In the genomic region with DNA sequence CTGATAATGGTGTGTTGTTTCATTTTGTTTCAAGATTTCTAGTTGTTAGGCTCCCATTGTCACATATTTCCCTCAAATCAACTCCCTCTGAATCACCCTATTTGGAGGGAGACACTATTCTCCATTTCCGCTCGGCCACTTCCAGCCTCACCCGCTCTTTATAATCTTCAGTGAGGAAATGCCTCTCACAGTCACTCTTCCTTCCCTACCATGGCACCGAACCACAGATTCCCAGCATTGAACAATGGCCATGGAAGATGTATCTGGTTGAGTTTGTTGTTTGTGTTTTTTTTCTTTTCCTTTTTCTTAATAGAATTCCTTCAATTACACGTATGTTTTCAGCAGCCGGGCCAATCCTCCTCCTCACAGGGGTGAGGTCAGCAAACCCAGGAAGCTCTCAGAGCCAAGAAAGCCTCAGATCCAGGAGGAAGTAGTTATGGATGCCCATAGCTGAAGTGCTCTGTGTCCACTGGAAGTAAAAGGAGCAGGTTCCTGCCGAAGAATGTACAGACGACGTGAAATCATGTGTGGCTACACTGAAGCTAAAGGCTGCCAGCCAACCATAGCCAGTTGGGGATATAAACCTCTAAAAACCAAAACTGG, we compare ENCODE assay signal across 18 cellular contexts.
DNase-seq lines count a peak whose midpoint lies in the region; ATAC-seq and TF ChIP-seq lines count a peak whose summit lies in the region.
"Had no signal": no experiment of that assay in that cellular context is flagged by ENCODE, and none has a peak within 500 bp of the region (broad histone marks: within the 10 kb centered on the region; RNA-seq: fewer than 3 reads in every experiment).

No MANE protein-coding gene starts in this region.

- H3K36me3 ChIP-seq in prostate gland (no peaks in the 10 kb centered on the region), transverse colon (no peaks in the 10 kb centered on the region), brain microvascular endothelial cell (replicated peaks) (no peaks in the 10 kb centered on the region)
- H3K36me3 ChIP-seq: ovary had no signal

- no peaks in the 10 kb centered on the region for H3K4me1 ChIP-seq in prostate gland (replicated peaks)
- H3K4me1 ChIP-seq in transverse colon = peaks cover 10 to 28% (median 13%) of the 10 kb centered on the region in 4 donors

- H3K27me3 ChIP-seq in prostate gland (replicated peaks; ENCODE audit: insufficient read depth) (no peaks in the 10 kb centered on the region), transverse colon (no peaks in the 10 kb centered on the region), brain microvascular endothelial cell (replicated peaks) (no peaks in the 10 kb centered on the region)
- H3K27me3 ChIP-seq: hepatocyte, ovary had no signal

- H3K27me3 Mint-ChIP-seq in activated CD8-positive, alpha-beta T cell treated with anti-CD3 and anti-CD28 coated beads, Interleukin-2, amount 10 ng/mL, durations not matched to agents 7 days and 5 days (ENCODE audit: low read depth) = no peaks in the 10 kb centered on the region
- no peaks in the 10 kb centered on the region for H3K27me3 Mint-ChIP-seq in activated CD8-positive, alpha-beta T cell treated with anti-CD3 and anti-CD28 coated beads for 36 hours
- H3K27me3 Mint-ChIP-seq in stimulated activated naive CD8-positive, alpha-beta T cell treated with anti-CD3 and anti-CD28 coated beads, Interleukin-15, amount 100 ng/mL, for 72 hours = no peaks in the 10 kb centered on the region
- H3K27me3 Mint-ChIP-seq: activated CD4-positive, alpha-beta T cell treated with anti-CD3 and anti-CD28 coated beads, Interleukin-2, amount 10 ng/mL, durations not matched to agents 7 days and 5 days; CD8-positive, alpha-beta memory T cell; memory B cell had no signal

- 75% methylated on average over 9 of the region's 9 CpGs for WGBS in prostate gland
- WGBS in transverse colon (ENCODE audit: low coverage in 1 of 2), 2 donors = 90% methylated on average over 6 to 8 of the region's 9 CpGs

- TF ChIP-seq CTCF in activated CD8-positive, alpha-beta T cell treated with anti-CD3 and anti-CD28 coated beads for 36 hours (IDR thresholded peaks at IDR 0.05) = no peak
- no peak for TF ChIP-seq CTCF in prostate gland (IDR thresholded peaks at IDR 0.05)
- TF ChIP-seq CTCF in transverse colon (IDR thresholded peaks at IDR 0.05) = no peak
- TF ChIP-seq CTCF in brain microvascular endothelial cell (IDR thresholded peaks at IDR 0.05; ENCODE audit: low read depth, low read length, missing control alignments) = no peak

- no peak for TF ChIP-seq EP300 in transverse colon (IDR thresholded peaks at IDR 0.05; ENCODE audit: low read depth)

- no peak overlapping the region for H3K4me3 Mint-ChIP-seq in activated CD8-positive, alpha-beta T cell treated with anti-CD3 and anti-CD28 coated beads, Interleukin-2, amount 10 ng/mL, durations not matched to agents 7 days and 5 days
- no peak overlapping the region for H3K4me3 Mint-ChIP-seq in activated CD8-positive, alpha-beta T cell treated with anti-CD3 and anti-CD28 coated beads for 36 hours
- no peak overlapping the region for H3K4me3 Mint-ChIP-seq in stimulated activated naive CD8-positive, alpha-beta T cell treated with anti-CD3 and anti-CD28 coated beads, Interleukin-15, amount 100 ng/mL, for 72 hours
- H3K4me3 Mint-ChIP-seq: activated CD4-positive, alpha-beta T cell treated with anti-CD3 and anti-CD28 coated beads, Interleukin-2, amount 10 ng/mL, durations not matched to agents 7 days and 5 days; activated T-cell treated with anti-CD3 and anti-CD28 coated beads, Interleukin-2, amount 50 U/mL, for 72 hours; memory B cell had no signal

- intact Hi-C loops in activated CD8-positive, alpha-beta T cell treated with anti-CD3 and anti-CD28 coated beads for 36 hours (cut with micrococcal nuclease) = no loop called here
- intact Hi-C loops in left ventricle myocardium superior (cut with micrococcal nuclease) = no loop called here
- intact Hi-C loops in prostate gland (cut with DNase I) = loop anchor here (5.0 to 10.0 kb wide), 3 partner anchors 43 to 130 kb away; no protein-coding TSS in a partner anchor
- intact Hi-C loops in transverse colon (cut with DNase I; ENCODE audit: low total_unique reads) = no loop called here

- no peak overlapping the region for H3K4me3 ChIP-seq in prostate gland
- H3K4me3 ChIP-seq in transverse colon = no peak overlapping the region
- no peak overlapping the region for H3K4me3 ChIP-seq in brain microvascular endothelial cell (ENCODE audit: low read depth, low read length)
- H3K4me3 ChIP-seq: hepatocyte, ovary had no signal

- DNase-seq in activated CD8-positive, alpha-beta T cell treated with anti-CD3 and anti-CD28 coated beads, Interleukin-2, amount 10 ng/mL, durations not matched to agents 7 days and 5 days = peak; percentile 13
- DNase-seq in activated CD8-positive, alpha-beta T cell treated with anti-CD3 and anti-CD28 coated beads for 36 hours = no peak
- DNase-seq in left ventricle myocardium superior (no peak), prostate gland (ENCODE audit: low spot score) (no peak), transverse colon (no peak), brain microvascular endothelial cell (no peak)
- no peak for DNase-seq in stimulated activated naive CD8-positive, alpha-beta T cell treated with anti-CD3 and anti-CD28 coated beads, Interleukin-15, amount 100 ng/mL, for 72 hours
- DNase-seq: 8988T; activated CD4-positive, alpha-beta T cell treated with anti-CD3 and anti-CD28 coated beads, Interleukin-2, amount 10 ng/mL, durations not matched to agents 7 days and 5 days; activated T-cell treated with anti-CD3 and anti-CD28 coated beads, Interleukin-2, amount 50 U/mL, for 72 hours; CD8-positive, alpha-beta memory T cell; NCI-H2029 treated with DMSO at 0.1 percent for 48 hours; ovary; SHP77; T1000 had no signal

- no peaks in the 10 kb centered on the region for H3K9me3 ChIP-seq in prostate gland
- no peaks in the 10 kb centered on the region for H3K9me3 ChIP-seq in transverse colon
- H3K9me3 ChIP-seq: ovary had no signal

- TF ChIP-seq POLR2A in prostate gland (IDR thresholded peaks at IDR 0.05) = no peak
- TF ChIP-seq POLR2A in transverse colon (IDR thresholded peaks at IDR 0.05) = no peak

- H3K9me3 Mint-ChIP-seq in activated CD8-positive, alpha-beta T cell treated with anti-CD3 and anti-CD28 coated beads, Interleukin-2, amount 10 ng/mL, durations not matched to agents 7 days and 5 days (ENCODE audit: insufficient read depth) = no peaks in the 10 kb centered on the region
- no peaks in the 10 kb centered on the region for H3K9me3 Mint-ChIP-seq in activated CD8-positive, alpha-beta T cell treated with anti-CD3 and anti-CD28 coated beads for 36 hours
- H3K9me3 Mint-ChIP-seq in stimulated activated naive CD8-positive, alpha-beta T cell treated with anti-CD3 and anti-CD28 coated beads, Interleukin-15, amount 100 ng/mL, for 72 hours = peaks cover 0 to 6% of the 10 kb centered on the region in 2 donors
- H3K9me3 Mint-ChIP-seq: activated CD4-positive, alpha-beta T cell treated with anti-CD3 and anti-CD28 coated beads, Interleukin-2, amount 10 ng/mL, durations not matched to agents 7 days and 5 days; CD8-positive, alpha-beta memory T cell; memory B cell had no signal

- in situ Hi-C loops in transverse colon (cut with MboI; ENCODE audit: low pct_ligation_motif_present in 1 of 4, low pct_unique_long_range_greater_than_20kb in 1 of 4, low sequenced_read_pairs in 3 of 4) = no loop called here
- in situ Hi-C loops in brain microvascular endothelial cell (cut with HindIII; ENCODE audit: low pct_ligation_motif_present, low sequenced_read_pairs) = no loop called here

- POLR2A ChIA-PET in activated CD8-positive, alpha-beta T cell treated with anti-CD3 and anti-CD28 coated beads, Interleukin-2, amount 10 ng/mL, durations not matched to agents 7 days and 5 days (lab: Charles Lee) = interaction anchor here (0.7 kb wide), 1 partner anchor 238 kb away, joined by 3 read pairs; no protein-coding TSS in a partner anchor
- POLR2A ChIA-PET in activated CD8-positive, alpha-beta T cell treated with anti-CD3 and anti-CD28 coated beads for 36 hours (lab: Charles Lee) = interaction anchor here (0.6 to 1.3 kb wide), 4 partner anchors 11 to 471 kb away, joined by 3 read pairs; no protein-coding TSS in a partner anchor

- H3K27ac ChIP-seq in prostate gland (peak overlapping the region; percentile 42 to 50), transverse colon (peak overlapping the region in 3 of 4 donors; percentile 54 to 78 (median 60)), brain microvascular endothelial cell (no peak overlapping the region)
- H3K27ac ChIP-seq: hepatocyte, ovary had no signal

- peaks cover 30% of the 10 kb centered on the region for H3K4me1 Mint-ChIP-seq in activated CD8-positive, alpha-beta T cell treated with anti-CD3 and anti-CD28 coated beads, Interleukin-2, amount 10 ng/mL, durations not matched to agents 7 days and 5 days (ENCODE audit: low read depth)
- H3K4me1 Mint-ChIP-seq in activated CD8-positive, alpha-beta T cell treated with anti-CD3 and anti-CD28 coated beads for 36 hours (ENCODE audit: low read depth) = peaks cover 35% of the 10 kb centered on the region
- peaks cover 46% of the 10 kb centered on the region for H3K4me1 Mint-ChIP-seq in stimulated activated naive CD8-positive, alpha-beta T cell treated with anti-CD3 and anti-CD28 coated beads, Interleukin-15, amount 100 ng/mL, for 72 hours

- H3K36me3 Mint-ChIP-seq in activated CD8-positive, alpha-beta T cell treated with anti-CD3 and anti-CD28 coated beads, Interleukin-2, amount 10 ng/mL, durations not matched to agents 7 days and 5 days (ENCODE audit: low read depth) = no peaks in the 10 kb centered on the region
- H3K36me3 Mint-ChIP-seq in activated CD8-positive, alpha-beta T cell treated with anti-CD3 and anti-CD28 coated beads for 36 hours (ENCODE audit: low read depth) = no peaks in the 10 kb centered on the region
- H3K36me3 Mint-ChIP-seq: CD8-positive, alpha-beta memory T cell; memory B cell had no signal

- ATAC-seq in activated CD8-positive, alpha-beta T cell treated with anti-CD3 and anti-CD28 coated beads, Interleukin-2, amount 10 ng/mL, durations not matched to agents 7 days and 5 days = no peak
- no peak for ATAC-seq in activated CD8-positive, alpha-beta T cell treated with anti-CD3 and anti-CD28 coated beads for 36 hours
- ATAC-seq in left ventricle myocardium superior (peak; percentile 19), GM18873 (IDR thresholded peaks at IDR 0.05; ENCODE audit: low FRiP score, unreplicated experiment) (no peak)
- ATAC-seq in stimulated activated naive CD8-positive, alpha-beta T cell treated with anti-CD3 and anti-CD28 coated beads, Interleukin-15, amount 100 ng/mL, for 72 hours = no peak
- ATAC-seq: activated T-cell treated with anti-CD3 and anti-CD28 coated beads, Interleukin-2, amount 50 U/mL, for 72 hours had no signal

- no peak overlapping the region for H3K27ac Mint-ChIP-seq in activated CD8-positive, alpha-beta T cell treated with anti-CD3 and anti-CD28 coated beads, Interleukin-2, amount 10 ng/mL, durations not matched to agents 7 days and 5 days
- no peak overlapping the region for H3K27ac Mint-ChIP-seq in activated CD8-positive, alpha-beta T cell treated with anti-CD3 and anti-CD28 coated beads for 36 hours
- no peak overlapping the region for H3K27ac Mint-ChIP-seq in stimulated activated naive CD8-positive, alpha-beta T cell treated with anti-CD3 and anti-CD28 coated beads, Interleukin-15, amount 100 ng/mL, for 72 hours
- H3K27ac Mint-ChIP-seq: activated CD4-positive, alpha-beta T cell treated with anti-CD3 and anti-CD28 coated beads, Interleukin-2, amount 10 ng/mL, durations not matched to agents 7 days and 5 days; activated T-cell treated with anti-CD3 and anti-CD28 coated beads, Interleukin-2, amount 50 U/mL, for 72 hours; memory B cell had no signal

- CTCF ChIA-PET in activated CD8-positive, alpha-beta T cell treated with anti-CD3 and anti-CD28 coated beads, Interleukin-2, amount 10 ng/mL, durations not matched to agents 7 days and 5 days (lab: Charles Lee) = interaction anchor here (1.3 kb wide), 1 partner anchor 125 kb away, joined by 3 read pairs; no protein-coding TSS in a partner anchor
- CTCF ChIA-PET in activated CD8-positive, alpha-beta T cell treated with anti-CD3 and anti-CD28 coated beads for 36 hours (lab: Charles Lee) = interaction anchor here (1.1 to 7.1 kb wide), 3 partner anchors 11 to 252 kb away, joined by 3 to 41 read pairs (median 5); no protein-coding TSS in a partner anchor
